9 cellular contexts compared by ENCODE assay signal in the genomic region with DNA sequence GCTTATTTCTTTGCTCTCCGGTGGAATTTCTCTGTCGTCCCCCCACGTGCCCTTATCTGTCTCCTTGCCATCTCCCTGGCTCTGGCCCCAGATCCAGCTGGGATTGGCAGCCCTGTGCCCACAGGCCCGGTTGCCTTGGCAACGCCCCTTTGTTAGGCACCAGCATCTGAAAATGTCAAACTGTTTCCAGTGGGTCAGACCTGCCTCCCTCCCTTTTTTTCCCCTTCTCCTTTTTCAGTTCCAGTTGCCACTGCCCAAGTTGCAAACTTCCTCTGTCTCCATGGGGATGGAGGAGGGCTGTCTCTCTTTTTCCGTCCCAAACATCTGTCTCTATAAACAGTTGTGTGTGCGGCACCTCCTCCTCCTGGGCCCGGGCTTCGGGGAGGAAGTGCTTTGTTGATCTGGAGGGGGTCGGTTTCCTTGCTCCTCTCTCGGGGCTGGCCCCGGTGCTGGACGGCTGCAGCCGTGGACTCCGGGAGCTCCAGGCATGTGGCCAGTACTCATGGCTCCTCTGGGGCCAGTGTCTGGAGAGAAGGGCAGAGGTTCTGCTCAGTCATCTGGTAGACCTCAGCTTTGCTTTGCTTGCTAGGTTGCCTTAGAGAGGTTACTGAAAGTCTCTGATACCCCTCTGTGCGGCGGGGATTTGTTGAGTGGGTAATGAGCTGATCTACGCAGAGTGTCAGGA. TPM values are rescaled to one million over a fixed set of nuclear protein-coding genes. Genes with fewer than 3 reads are reported as not detected.
A peak's percentile ranks its signal among the peaks of the same experiment; 100 is the strongest.
DNase-seq lines count a peak whose midpoint lies in the region; ATAC-seq and TF ChIP-seq lines count a peak whose summit lies in the region.
"Had no signal": no experiment of that assay in that cellular context is flagged by ENCODE, and none has a peak within 500 bp of the region (broad histone marks: within the 10 kb centered on the region; RNA-seq: fewer than 3 reads in every experiment).

No MANE protein-coding gene starts in this region.

- POLR2A ChIA-PET in GM10248 (lab: Yijun Ruan, JAX), result no interaction called here

- H3K36me3 ChIP-seq in SJCRH30 (no peaks in the 10 kb centered on the region), thoracic aorta (no peaks in the 10 kb centered on the region)

- CTCF ChIA-PET in GM10248 (lab: Yijun Ruan, JAX), result interaction anchor here (2.3 to 3.3 kb wide), 3 partner anchors 11 to 36 kb away, joined by 6 to 12 read pairs (median 11); a partner anchor contains a TSS

- intact Hi-C loops in dorsolateral prefrontal cortex (cut with DNase I), result no loop called here

- DNase-seq in A172 (ENCODE audit: low spot score) (peak; percentile 70), GM10248 (ENCODE audit: extremely low spot score) (peak; percentile 41), SJCRH30 (peak; percentile 91 to 95), dorsolateral prefrontal cortex (peak in 9 of 10 donors; percentile 44 to 74 (median 66)), medulla oblongata (ENCODE audit: extremely low spot score) (peak; percentile 75), thoracic aorta (ENCODE audit: low spot score) (no peak)

- TF ChIP-seq CTCF in GM10248 (IDR thresholded peaks at IDR 0.05; ENCODE audit: control extremely low read depth, extremely low read depth, low read depth, missing control alignments), result no peak
- TF ChIP-seq CTCF in dorsolateral prefrontal cortex (IDR thresholded peaks at IDR 0.05 in 54 of 56, conservative IDR thresholded peaks at IDR 0.05 in 2 of 56; ENCODE audit: low read depth in 1 of 56, partially characterized antibody in 56 of 56), result peak in 2 of 56 donors; percentile 9 to 11
- TF ChIP-seq CTCF in thoracic aorta (IDR thresholded peaks at IDR 0.05), result no peak

- ATAC-seq in thoracic aorta (ENCODE audit: insufficient number of reproducible peaks, low FRiP score, low read depth) (peak; percentile 86), GM19463 (IDR thresholded peaks at IDR 0.05; ENCODE audit: unreplicated experiment) (no peak), GM18873 (IDR thresholded peaks at IDR 0.05; ENCODE audit: low FRiP score, unreplicated experiment) (no peak)

- peak overlapping the region; percentile 38 for H3K27ac ChIP-seq in SJCRH30
- H3K27ac ChIP-seq in dorsolateral prefrontal cortex, result peak overlapping the region in 51 of 59 donors; percentile 4 to 83 (median 56)
- peak overlapping the region; percentile 50 to 67 for H3K27ac ChIP-seq in thoracic aorta
- H3K27ac ChIP-seq: epithelial cell of prostate had no signal

- H3K4me1 ChIP-seq in SJCRH30, result peaks cover 30% of the 10 kb centered on the region
- peaks cover 6 to 15% of the 10 kb centered on the region in 2 donors for H3K4me1 ChIP-seq in thoracic aorta (ENCODE audit: control insufficient read depth in 1 of 2, low read depth in 2 of 2)

- H3K27me3 ChIP-seq in SJCRH30 (no peaks in the 10 kb centered on the region), dorsolateral prefrontal cortex (no peaks in the 10 kb centered on the region), thoracic aorta (replicated peaks; ENCODE audit: insufficient read depth) (no peaks in the 10 kb centered on the region)

- H3K9me3 ChIP-seq in SJCRH30 (replicated peaks) (no peaks in the 10 kb centered on the region), thoracic aorta (no peaks in the 10 kb centered on the region)

- H3K4me3 ChIP-seq in SJCRH30 (peak overlapping the region; percentile 20), dorsolateral prefrontal cortex (peak overlapping the region in 44 of 59 donors; percentile 3 to 53 (median 24)), thoracic aorta (peak overlapping the region; percentile 52)

RNA-seq across cellular contexts. Expression of a gene that starts 35.3 kb away (rescaled TPM):
- total RNA-seq in A172 (2014; rRNA removed; shearing (Covaris generic)), result 51.0 and 60.2 TPM in 2 replicates
- total RNA-seq in SJCRH30 (2014; rRNA removed; shearing (Covaris generic)), result 27.5 and 28.9 TPM in 2 replicates
- total RNA-seq in dorsolateral prefrontal cortex, result 100 to 1,000 TPM in 6 of 120 experiments, 10 to 100 TPM in 80, 1 to 10 TPM in 34; 1.7 to 175 (median 17.1) TPM
- 100 to 1,000 TPM; 313 to 361 TPM for total RNA-seq in thoracic aorta

RNA-seq across cellular contexts. Expression of a gene that starts 53.9 kb away (rescaled TPM):
- total RNA-seq in A172 (2014; rRNA removed; shearing (Covaris generic)), result 25.6 and 40.1 TPM in 2 replicates
- 59.8 and 66.2 TPM in 2 replicates for total RNA-seq in SJCRH30 (2014; rRNA removed; shearing (Covaris generic))
- 10 to 100 TPM; 40.3 to 89.2 (median 57.6) TPM for total RNA-seq in dorsolateral prefrontal cortex
- 10 to 100 TPM; 52.0 to 98.4 TPM for total RNA-seq in thoracic aorta
